13 cellular contexts compared by ENCODE assay signal in genomic region chr17:82687375-82687861, GRCh38. TPM values are rescaled to one million over a fixed set of nuclear protein-coding genes. Genes with fewer than 3 reads are reported as not detected.
DNase-seq lines count a peak whose midpoint lies in the region; TF ChIP-seq lines count a peak whose summit lies in the region.
"Had no signal": no experiment of that assay in that cellular context is flagged by ENCODE, and none has a peak within 500 bp of the region (broad histone marks: within the 10 kb centered on the region; RNA-seq: fewer than 3 reads in every experiment).

No MANE protein-coding gene starts in this region.

- peaks cover 1% of the 10 kb centered on the region for H3K36me3 Mint-ChIP-seq in activated CD4-positive, alpha-beta T cell treated with anti-CD3 and anti-CD28 coated beads, Interleukin-2, amount 10 ng/mL, durations not matched to agents 24 days and 14 days (ENCODE audit: low read depth)

- no peak for TF ChIP-seq CTCF in tibial nerve (IDR thresholded peaks at IDR 0.05)

- no peak overlapping the region for H3K27ac Mint-ChIP-seq in activated CD4-positive, alpha-beta T cell treated with anti-CD3 and anti-CD28 coated beads, Interleukin-2, amount 10 ng/mL, durations not matched to agents 24 days and 14 days
- H3K27ac Mint-ChIP-seq: activated naive CD4-positive, alpha-beta T cell treated with anti-CD3 and anti-CD28 coated beads, Interleukin-2, amount 50 U/mL, for 24 hours had no signal

- H3K36me3 ChIP-seq in mucosa of stomach (ENCODE audit: control insufficient read depth, insufficient read depth, low read length) (no peaks in the 10 kb centered on the region), tibial nerve (peaks cover 0 to 4% (median 0%) of the 10 kb centered on the region in 3 donors)

- H3K4me3 Mint-ChIP-seq in activated CD4-positive, alpha-beta T cell treated with anti-CD3 and anti-CD28 coated beads, Interleukin-2, amount 10 ng/mL, durations not matched to agents 24 days and 14 days = no peak overlapping the region
- H3K4me3 Mint-ChIP-seq: activated naive CD4-positive, alpha-beta T cell treated with anti-CD3 and anti-CD28 coated beads, Interleukin-2, amount 50 U/mL, for 24 hours had no signal

- H3K27me3 Mint-ChIP-seq in activated CD4-positive, alpha-beta T cell treated with anti-CD3 and anti-CD28 coated beads, Interleukin-2, amount 10 ng/mL, durations not matched to agents 24 days and 14 days = no peaks in the 10 kb centered on the region
- H3K27me3 Mint-ChIP-seq: activated naive CD4-positive, alpha-beta T cell treated with anti-CD3 and anti-CD28 coated beads, Interleukin-2, amount 50 U/mL, for 24 hours had no signal

- peak; percentile 21 for DNase-seq in SK-MEL-5 (ENCODE audit: low read depth, low spot score)
- peak; percentile 79 for DNase-seq in epithelial cell of prostate (ENCODE audit: low read depth, low spot score)
- no peak for DNase-seq in tibial nerve (ENCODE audit: low spot score in 2 of 2)
- DNase-seq in T-helper 2 cell = no peak
- no peak for DNase-seq in activated CD4-positive, alpha-beta T cell treated with anti-CD3 and anti-CD28 coated beads, Interleukin-2, amount 10 ng/mL, durations not matched to agents 24 days and 14 days
- DNase-seq in DMS114 treated with DMSO at 0.1 percent for 48 hours (lab: John Stamatoyannopoulos, UW; ENCODE audit: unreplicated experiment) = no peak
- DNase-seq: Caco-2, cortex of kidney, MM.1S, NCI-H2171 treated with DMSO at 0.1 percent for 48 hours, PC-3 had no signal

- no peak for TF ChIP-seq EP300 in tibial nerve (IDR thresholded peaks at IDR 0.05)

- peaks cover under 1% of the 10 kb centered on the region for H3K9me3 Mint-ChIP-seq in activated CD4-positive, alpha-beta T cell treated with anti-CD3 and anti-CD28 coated beads, Interleukin-2, amount 10 ng/mL, durations not matched to agents 24 days and 14 days
- H3K9me3 Mint-ChIP-seq: activated naive CD4-positive, alpha-beta T cell treated with anti-CD3 and anti-CD28 coated beads, Interleukin-2, amount 50 U/mL, for 24 hours had no signal

- intact Hi-C loops in activated CD4-positive, alpha-beta T cell treated with anti-CD3 and anti-CD28 coated beads, Interleukin-2, amount 10 ng/mL, durations not matched to agents 24 days and 14 days (cut with micrococcal nuclease) = no loop called here

- 42 to 55% methylated on average over 8 to 10 of the region's 10 CpGs for WGBS in tibial nerve, 2 donors

- H3K4me3 ChIP-seq in mucosa of stomach (ENCODE audit: low read length) (no peak overlapping the region), tibial nerve (no peak overlapping the region)

- in situ Hi-C loops in SK-MEL-5 (cut with HindIII; ENCODE audit: low pct_unique_long_range_greater_than_20kb, low sequenced_read_pairs) = no loop called here

- H3K9me3 ChIP-seq in mucosa of stomach (ENCODE audit: control insufficient read depth, low read length) = no peaks in the 10 kb centered on the region
- H3K9me3 ChIP-seq in tibial nerve = peaks cover 0 to under 1% (median 0%) of the 10 kb centered on the region in 4 donors

- H3K9ac ChIP-seq in mucosa of stomach (ENCODE audit: low read length) = peak overlapping the region; percentile 60

- H3K4me1 ChIP-seq in mucosa of stomach (ENCODE audit: control insufficient read depth, insufficient read depth, low read length) (peaks cover 40% of the 10 kb centered on the region), tibial nerve (peaks cover 0 to 13% (median 7%) of the 10 kb centered on the region in 4 donors)
- H3K4me1 ChIP-seq: Caco-2 had no signal

- H3K27me3 ChIP-seq in mucosa of stomach (ENCODE audit: control insufficient read depth, insufficient read depth, low read length) (no peaks in the 10 kb centered on the region), tibial nerve (no peaks in the 10 kb centered on the region)

- peak overlapping the region; percentile 17 for H3K27ac ChIP-seq in epithelial cell of prostate
- H3K27ac ChIP-seq in tibial nerve = peak overlapping the region; percentile 32 to 75 (median 68)

- no peak for TF ChIP-seq POLR2A in tibial nerve (IDR thresholded peaks at IDR 0.05)

- H3K4me1 Mint-ChIP-seq in activated CD4-positive, alpha-beta T cell treated with anti-CD3 and anti-CD28 coated beads, Interleukin-2, amount 10 ng/mL, durations not matched to agents 24 days and 14 days = peaks cover 8% of the 10 kb centered on the region
- H3K4me1 Mint-ChIP-seq: activated naive CD4-positive, alpha-beta T cell treated with anti-CD3 and anti-CD28 coated beads, Interleukin-2, amount 50 U/mL, for 24 hours had no signal

RNA-seq across cellular contexts. Expression of gene RAB40B, which starts 11.1 kb away (rescaled TPM):
- 3.5 and 4.8 TPM in 2 replicates for total RNA-seq in SK-MEL-5 (2014; rRNA removed; shearing (Covaris generic))
- 6.3 and 10.4 TPM in 2 replicates for polyA plus RNA-seq in SK-MEL-5 (2015; cell fraction: cytosol; rRNA removed)
- polyA plus RNA-seq in SK-MEL-5 (2015; cell fraction: nucleus; rRNA removed) = 6.4 and 23.8 TPM in 2 replicates
- 10 to 100 TPM; 27.3 to 39.0 (median 36.7) TPM for total RNA-seq in tibial nerve
- total RNA-seq in activated CD4-positive, alpha-beta T cell treated with anti-CD3 and anti-CD28 coated beads, Interleukin-2, amount 10 ng/mL, durations not matched to agents 24 days and 14 days = 4.9 and 5.4 TPM in 2 replicates

RNA-seq across cellular contexts. Expression of gene FN3KRP, which starts 29.1 kb away (rescaled TPM):
- 19.8 and 22.1 TPM in 2 replicates for total RNA-seq in SK-MEL-5 (2014; rRNA removed; shearing (Covaris generic))
- 25.0 and 29.1 TPM in 2 replicates for polyA plus RNA-seq in SK-MEL-5 (2015; cell fraction: cytosol; rRNA removed)
- polyA plus RNA-seq in SK-MEL-5 (2015; cell fraction: nucleus; rRNA removed) = 11.1 and 20.9 TPM in 2 replicates
- 10 to 100 TPM; 17.4 to 22.5 (median 21.0) TPM for total RNA-seq in tibial nerve
- 38.7 and 43.4 TPM in 2 replicates for total RNA-seq in activated CD4-positive, alpha-beta T cell treated with anti-CD3 and anti-CD28 coated beads, Interleukin-2, amount 10 ng/mL, durations not matched to agents 24 days and 14 days

RNA-seq across cellular contexts. Expression of gene WDR45B, which starts 39.2 kb away (rescaled TPM):
- total RNA-seq in SK-MEL-5 (2014; rRNA removed; shearing (Covaris generic)) = 75.5 and 78.4 TPM in 2 replicates
- polyA plus RNA-seq in SK-MEL-5 (2015; cell fraction: cytosol; rRNA removed) = 75.8 and 89.2 TPM in 2 replicates
- 114 and 134 TPM in 2 replicates for polyA plus RNA-seq in SK-MEL-5 (2015; cell fraction: nucleus; rRNA removed)
- 100 to 1,000 TPM in 1 of 4 donors, 10 to 100 TPM in 3; 64.9 to 114 (median 88.5) TPM for total RNA-seq in tibial nerve
- total RNA-seq in activated CD4-positive, alpha-beta T cell treated with anti-CD3 and anti-CD28 coated beads, Interleukin-2, amount 10 ng/mL, durations not matched to agents 24 days and 14 days = 62.8 and 66.8 TPM in 2 replicates

RNA-seq across cellular contexts. Expression of gene FN3K, which starts 48.0 kb away (rescaled TPM):
- total RNA-seq in SK-MEL-5 (2014; rRNA removed; shearing (Covaris generic)) = 1.1 and 1.7 TPM in 2 replicates
- 2.9 and 3.5 TPM in 2 replicates for polyA plus RNA-seq in SK-MEL-5 (2015; cell fraction: cytosol; rRNA removed)
- 6.3 and 9.6 TPM in 2 replicates for polyA plus RNA-seq in SK-MEL-5 (2015; cell fraction: nucleus; rRNA removed)
- total RNA-seq in tibial nerve = 10 to 100 TPM; 13.3 to 45.5 (median 18.7) TPM
- total RNA-seq in activated CD4-positive, alpha-beta T cell treated with anti-CD3 and anti-CD28 coated beads, Interleukin-2, amount 10 ng/mL, durations not matched to agents 24 days and 14 days = 2.9 and 3.7 TPM in 2 replicates

Comparison
In these comparisons a context has a peak if more than half of its experiments do, and no peak if none do; other contexts are left out.
1. DNase-seq: peak in SK-MEL-5 (single experiment) and epithelial cell of prostate (single experiment); none in tibial nerve (0 of 2), T-helper 2 cell (0 of 5), activated CD4-positive, alpha-beta T cell treated with anti-CD3 and anti-CD28 coated beads, Interleukin-2, amount 10 ng/mL, durations not matched to agents 24 days and 14 days (single experiment) and DMS114 treated with DMSO at 0.1 percent for 48 hours (single experiment).